9 cellular contexts compared by ENCODE assay signal in the genomic region with DNA sequence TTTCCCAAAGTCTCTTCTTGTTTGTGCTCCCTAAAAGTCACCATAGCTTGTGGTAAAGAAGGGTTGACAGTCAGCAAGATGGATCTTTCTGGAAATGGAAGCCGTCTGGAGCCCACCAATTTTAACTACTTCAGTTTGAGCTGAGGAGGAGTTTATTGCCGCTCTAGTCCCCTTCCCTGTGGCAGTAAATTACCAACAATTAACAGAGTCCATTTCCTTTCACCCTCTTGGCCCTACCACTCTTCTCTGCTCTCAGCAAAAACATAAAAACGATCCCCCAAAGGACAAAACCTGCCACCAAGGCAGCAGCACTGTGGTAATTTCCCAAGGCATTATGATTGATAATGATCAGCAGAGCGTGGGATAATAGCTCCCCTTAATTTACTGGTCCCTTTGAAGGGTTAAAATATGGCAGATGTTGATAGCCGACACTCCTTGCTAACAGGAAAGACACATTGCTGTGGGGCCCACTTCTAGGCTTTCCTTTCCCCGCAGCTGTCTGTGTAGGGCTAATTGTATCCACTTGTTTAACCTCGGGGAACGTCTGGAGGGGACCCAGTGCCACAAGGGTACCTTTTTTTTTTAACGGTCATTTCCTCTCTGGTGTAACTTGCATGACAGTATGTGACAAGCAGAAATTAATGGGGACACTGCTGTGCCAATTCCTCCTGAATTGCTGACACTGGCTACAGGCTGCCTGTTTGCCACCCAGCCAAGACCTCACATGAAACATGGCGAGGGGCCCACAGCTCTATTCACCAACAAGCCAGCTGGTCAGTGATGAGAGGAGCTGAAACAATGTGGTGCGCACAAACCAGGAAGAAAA.
A peak's percentile ranks its signal among the peaks of the same experiment; 100 is the strongest.
DNase-seq lines count a peak whose midpoint lies in the region; ATAC-seq, FAIRE-seq and TF ChIP-seq lines count a peak whose summit lies in the region.
"Had no signal": no experiment of that assay in that cellular context is flagged by ENCODE, and none has a peak within 500 bp of the region (broad histone marks: within the 10 kb centered on the region; RNA-seq: fewer than 3 reads in every experiment).

No MANE protein-coding gene starts in this region.

- H4K20me1 ChIP-seq in GM12878 (ENCODE audit: control insufficient read depth, insufficient read depth): no peaks in the 10 kb centered on the region

- no peak overlapping the region for H3K4me3 ChIP-seq in GM12878

- peak overlapping the region; percentile 44 for H2AFZ ChIP-seq in GM12878 (ENCODE audit: control insufficient read depth, low read depth, low read length)

- peaks cover 10% of the 10 kb centered on the region for H3K79me2 ChIP-seq in GM12878 (ENCODE audit: control insufficient read depth, insufficient read depth, low read length)

- POLR2A ChIA-PET in GM12878 (lab: Charles Lee): interaction anchor here (0.5 kb wide), 1 partner anchor 29 kb away, joined by 3 read pairs; no protein-coding TSS in a partner anchor

- CTCF ChIA-PET in GM12878 (lab: Yijun Ruan, JAX): interaction anchor here (2.4 kb wide), 1 partner anchor 10 kb away, joined by 7 read pairs; no protein-coding TSS in a partner anchor

- H3K9me3 ChIP-seq in GM12878 (replicated peaks; ENCODE audit: control insufficient read depth, insufficient read depth, low read length): no peaks in the 10 kb centered on the region; the same call in 2 of the 3 replicates

- 80% methylated on average over 11 of the region's 11 CpGs for WGBS in GM12878 (ENCODE audit: insufficient coverage, insufficient replicate concordance, low lambda C conversion rate, missing lambda C conversion rate)

- no peaks in the 10 kb centered on the region; a peak in 3 of 4 replicates for H3K36me3 ChIP-seq in GM12878 (ENCODE audit: control insufficient read depth in 2 of 2, insufficient read depth in 2 of 2, low read length in 1 of 2)

- RAD21 ChIA-PET in GM12878 (lab: Charles Lee; ENCODE audit: unreplicated experiment): interaction anchor here (1.0 kb wide), 1 partner anchor 7 kb away, joined by 3 read pairs; no protein-coding TSS in a partner anchor

- TF ChIP-seq RAD21 in GM12878 (IDR thresholded peaks at IDR 0.05; ENCODE audit: insufficient read depth, low read depth, low read length): no peak

- BruUV-seq in GM12878 (replicated peaks; lab: Mats Ljungman, UMichigan): no TSS peak

- peaks cover 9% of the 10 kb centered on the region for H3K4me1 ChIP-seq in GM12878 (ENCODE audit: control insufficient read depth, insufficient read depth, low read length)

- peak overlapping the region; percentile 80 for H3K27ac Mint-ChIP-seq in osteocyte (ENCODE audit: unreplicated experiment)

- H3K9ac ChIP-seq in GM12878 (ENCODE audit: control insufficient read depth, insufficient read depth, low read length): no peak overlapping the region; the same call in 1 of the 2 replicates

- no peaks in the 10 kb centered on the region for H3K9me3 Mint-ChIP-seq in osteocyte (ENCODE audit: unreplicated experiment)

- TF ChIP-seq CTCF in GM12878 (IDR thresholded peaks at IDR 0.05 in 2 of 3, conservative IDR thresholded peaks at IDR 0.05 in 1 of 3; ENCODE audit: control insufficient read depth in 2 of 3, extremely low read depth in 1 of 3, insufficient read depth in 1 of 3, low read depth in 3 of 3, low read length in 3 of 3): no peak
- no peak for TF ChIP-seq CTCF in osteocyte (IDR thresholded peaks at IDR 0.05)

- no peak overlapping the region for H3K4me3 Mint-ChIP-seq in osteocyte (ENCODE audit: unreplicated experiment)

- H3K27me3 Mint-ChIP-seq in osteocyte (ENCODE audit: unreplicated experiment): no peaks in the 10 kb centered on the region

- TF ChIP-seq EP300 in GM12878 (IDR thresholded peaks at IDR 0.05; ENCODE audit: borderline replicate concordance in 1 of 2, control insufficient read depth in 1 of 2, low read depth in 2 of 2, low read length in 2 of 2): no peak

- H3K4me1 Mint-ChIP-seq in osteocyte (ENCODE audit: unreplicated experiment): peaks cover 74% of the 10 kb centered on the region

- H3K36me3 Mint-ChIP-seq in osteocyte (ENCODE audit: unreplicated experiment): peaks cover 17% of the 10 kb centered on the region

- H3K27me3 ChIP-seq in GM12878 (replicated peaks in 1 of 2; ENCODE audit: control insufficient read depth in 2 of 2, insufficient read depth in 2 of 2, low read length in 1 of 2): no peaks in the 10 kb centered on the region

- peak; percentile 5 for DNase-seq in NCI-H2029 treated with DMSO at 0.1 percent for 48 hours (lab: John Stamatoyannopoulos, UW)
- no peak for DNase-seq in NCI-H2029 (lab: John Stamatoyannopoulos, UW)
- peak; percentile 65 for DNase-seq in NCI-H1417 treated with DMSO at 0.1 percent for 48 hours (lab: John Stamatoyannopoulos, UW)
- DNase-seq in GM12878 (ENCODE audit: low read depth, low spot score): no peak
- no peak for DNase-seq in osteocyte (ENCODE audit: extremely low spot score, unreplicated experiment)
- DNase-seq in activated naive CD4-positive, alpha-beta T cell (lab: John Stamatoyannopoulos, UW): no peak
- DNase-seq in NK-92 treated with Interleukin-12 subunit alpha and Interleukin-12 subunit beta, amount 100 ng/mL, for 24 hours (lab: John Stamatoyannopoulos, UW): no peak

- FAIRE-seq in GM12878 (lab: Jason Lieb, UNC): no peak

- SMC1A ChIA-PET in GM12878 (lab: Charles Lee; ENCODE audit: uncharacterized antibody, unreplicated experiment): interaction anchor here (1.0 to 2.3 kb wide), 6 partner anchors 10 to 59 kb away, joined by 3 to 6 read pairs (median 3); no protein-coding TSS in a partner anchor

- peak overlapping the region; percentile 42 for H3K27ac ChIP-seq in GM12878 (ENCODE audit: control insufficient read depth, insufficient read depth)

- ATAC-seq in GM12878 (no peak), HG03520 (IDR thresholded peaks at IDR 0.05; ENCODE audit: unreplicated experiment) (no peak)
- ATAC-seq: HCT116 had no signal

- in situ Hi-C loops in GM12878 (cut with MboI): no loop called here

- TF ChIP-seq POLR2A in GM12878 (IDR thresholded peaks at IDR 0.05; ENCODE audit: low read depth, low read length): no peak

- peak overlapping the region; percentile 30 for H3K4me2 ChIP-seq in GM12878 (ENCODE audit: control insufficient read depth, insufficient read depth)

- intact Hi-C loops in GM12878 (cut with micrococcal nuclease; ENCODE audit: unreplicated experiment): no loop called here

TF ChIP-seq in GM12878, 131 proteins besides CTCF, POLR2A, EP300 and RAD21:
- TF ChIP-seq EED (IDR thresholded peaks at IDR 0.05; ENCODE audit: low read depth): peak; percentile 22; the same call in 1 of the 2 replicates
- TF ChIP-seq NR2C2 (IDR thresholded peaks at IDR 0.05; ENCODE audit: borderline replicate concordance, control insufficient read depth, insufficient read length, low read depth): no peak
- TF ChIP-seq CREM (IDR thresholded peaks at IDR 0.05; ENCODE audit: low read depth): peak; percentile 3; the same call in 1 of the 2 replicates

Comparison
In these comparisons a context has a peak if more than half of its experiments do, and no peak if none do; other contexts are left out.
1. DNase-seq: peak in NCI-H2029 treated with DMSO at 0.1 percent for 48 hours (single experiment) and NCI-H1417 treated with DMSO at 0.1 percent for 48 hours (single experiment); none in NCI-H2029 (single experiment), GM12878 (single experiment), osteocyte (single experiment), activated naive CD4-positive, alpha-beta T cell (0 of 4) and NK-92 treated with Interleukin-12 subunit alpha and Interleukin-12 subunit beta, amount 100 ng/mL, for 24 hours (single experiment).